1 cellular context compared by ENCODE assay signal in genomic region chr20:53847843-53848185, GRCh38.
TF ChIP-seq lines count a peak whose summit lies in the region.

No MANE protein-coding gene starts in this region.

TF ChIP-seq in GM12878, 131 proteins besides CTCF, POLR2A, EP300 and RAD21 (continued from another document):
- peak; percentile 13 for TF ChIP-seq SKIL (IDR thresholded peaks at IDR 0.05; ENCODE audit: low read depth, poor library complexity, severe bottlenecking)
- no peak for TF ChIP-seq DPF2 (IDR thresholded peaks at IDR 0.05)
- TF ChIP-seq IRF3 (IDR thresholded peaks at IDR 0.05) = no peak
- TF ChIP-seq FOS (IDR thresholded peaks at IDR 0.05; ENCODE audit: borderline replicate concordance, extremely low read depth, insufficient read length) = no peak
- no peak for TF ChIP-seq TCF12 (IDR thresholded peaks at IDR 0.05; ENCODE audit: low read depth, low read length)
- no peak for TF ChIP-seq ZNF687 (IDR thresholded peaks at IDR 0.05)
- no peak for TF ChIP-seq SIN3A (IDR thresholded peaks at IDR 0.05; ENCODE audit: low read depth, low read length)
- TF ChIP-seq BHLHE40 (IDR thresholded peaks at IDR 0.05; ENCODE audit: borderline replicate concordance in 1 of 2, low read depth in 2 of 2, low read length in 1 of 2) = peak; percentile 52 to 56; a peak in 2 of 4 replicates
- TF ChIP-seq GATAD2B (conservative IDR thresholded peaks at IDR 0.05; ENCODE audit: low read depth) = no peak
- TF ChIP-seq SUPT20H (IDR thresholded peaks at IDR 0.05; ENCODE audit: borderline replicate concordance, control insufficient read depth, low read depth, low read length) = no peak
- TF ChIP-seq IKZF1 (conservative IDR thresholded peaks at IDR 0.05) = peak; percentile 26; the same call in 1 of the 2 replicates
- TF ChIP-seq BACH1 (IDR thresholded peaks at IDR 0.05; ENCODE audit: borderline replicate concordance) = no peak
- TF ChIP-seq BCL3 (IDR thresholded peaks at IDR 0.05; ENCODE audit: borderline replicate concordance, insufficient read depth, low read depth, low read length, poor library complexity, severe bottlenecking) = no peak
- TF ChIP-seq TARDBP (IDR thresholded peaks at IDR 0.05; ENCODE audit: borderline replicate concordance) = no peak
- TF ChIP-seq MTA2 (IDR thresholded peaks at IDR 0.05; ENCODE audit: low read depth) = peak; percentile 48; the same call in 1 of the 2 replicates
- TF ChIP-seq TBL1XR1 (IDR thresholded peaks at IDR 0.05; ENCODE audit: low read depth, low read length) = no peak
- peak; percentile 71 for TF ChIP-seq SPI1 (IDR thresholded peaks at IDR 0.05; ENCODE audit: borderline replicate concordance, insufficient read depth, low read depth, low read length)
- TF ChIP-seq PBX3 (IDR thresholded peaks at IDR 0.05; ENCODE audit: insufficient replicate concordance, low read depth, low read length) = no peak
- peak; percentile 72 for TF ChIP-seq RAD51 (IDR thresholded peaks at IDR 0.05)
- TF ChIP-seq SMARCA5 (IDR thresholded peaks at IDR 0.05) = 0 out of 2 replicates have a peak, but pooled peaks have one; percentile 24
- no peak for TF ChIP-seq TAF1 (IDR thresholded peaks at IDR 0.05; ENCODE audit: borderline replicate concordance, low read depth, low read length)
- TF ChIP-seq IKZF2 (IDR thresholded peaks at IDR 0.05) = peak in 1 of 2 experiments; percentile 23; a peak in 2 of 4 replicates
